ENCODE assay signal across 17 cellular contexts in genomic region chr6:31617010-31617409, GRCh38. TPM values are rescaled to one million over a fixed set of nuclear protein-coding genes. Genes with fewer than 3 reads are reported as not detected.
DNase-seq lines count a peak whose midpoint lies in the region; ATAC-seq and TF ChIP-seq lines count a peak whose summit lies in the region.
"Had no signal": no experiment of that assay in that cellular context is flagged by ENCODE, and none has a peak within 500 bp of the region (broad histone marks: within the 10 kb centered on the region; RNA-seq: fewer than 3 reads in every experiment).

No MANE protein-coding gene starts in this region.

- H3K9me3 ChIP-seq in naive thymus-derived CD4-positive, alpha-beta T cell (ENCODE audit: control insufficient read depth in 2 of 3, low read length in 3 of 3) = no peaks in the 10 kb centered on the region
- H3K9me3 ChIP-seq: left ventricle myocardium inferior had no signal

- H3K4me1 Mint-ChIP-seq in activated T-cell treated with anti-CD3 and anti-CD28 coated beads, Interleukin-2, amount 50 U/mL, for 24 hours (ENCODE audit: low read depth) = peaks cover 45% of the 10 kb centered on the region
- H3K4me1 Mint-ChIP-seq in activated T-helper 2 cell treated with anti-CD3 and anti-CD28 coated beads, Interferon-gamma antibody, Interleukin-2, Interleukin-4, amounts not matched to agents 10 μg/mL and 5 μg/mL and 100 μg/mL, durations not matched to agents 14 hours and 24 hours and 36 hours (ENCODE audit: low read depth) = peaks cover 32% of the 10 kb centered on the region
- peaks cover 32 to 65% (median 56%) of the 10 kb centered on the region in 7 donors for H3K4me1 Mint-ChIP-seq in naive thymus-derived CD4-positive, alpha-beta T cell

- no peak for DNase-seq in activated T-cell treated with anti-CD3 and anti-CD28 coated beads, Interleukin-2, amount 50 U/mL, for 24 hours
- no peak for DNase-seq in activated T-cell treated with anti-CD3 and anti-CD28 coated beads, Interleukin-2, amount 50 U/mL, for 48 hours
- peak; percentile 49 for DNase-seq in GM12865 (ENCODE audit: low read depth)
- no peak for DNase-seq in activated T-helper 2 cell treated with anti-CD3 and anti-CD28 coated beads, Interferon-gamma antibody, Interleukin-2, Interleukin-4, amounts not matched to agents 10 μg/mL and 5 μg/mL and 100 μg/mL, durations not matched to agents 14 hours and 24 hours and 36 hours (ENCODE audit: low spot score)
- DNase-seq in naive thymus-derived CD4-positive, alpha-beta T cell = no peak
- no peak for DNase-seq in stimulated activated CD4-positive, alpha-beta T cell treated with anti-CD3 and anti-CD28 coated beads, Interleukin-4, amount 100 ng/mL, for 24 hours
- no peak for DNase-seq in stimulated activated CD4-positive, alpha-beta T cell treated with anti-CD3 and anti-CD28 coated beads, Interleukin-4, amount 100 ng/mL, for 4 hours
- DNase-seq in CD1c-positive myeloid dendritic cell (ENCODE audit: extremely low spot score) = no peak
- DNase-seq: activated effector memory CD4-positive, alpha-beta T cell treated with Interleukin-2 at 50 U/mL for 16 hours; erythroblast; left ventricle myocardium inferior; MM.1S; NCI-H187; SHP77 treated with DMSO at 0.1 percent for 48 hours had no signal

- no peak overlapping the region for H3K4me3 ChIP-seq in GM12865 (ENCODE audit: low read depth, low read length)
- peak overlapping the region; percentile 59 for H3K4me3 ChIP-seq in naive thymus-derived CD4-positive, alpha-beta T cell (ENCODE audit: low read length)

- CTCF ChIA-PET in naive thymus-derived CD4-positive, alpha-beta T cell (lab: Charles Lee) = interaction anchor here (1.0 to 3.3 kb wide), 3 partner anchors 20 to 66 kb away, joined by 4 to 26 read pairs (median 5); no protein-coding TSS in a partner anchor

- POLR2A ChIA-PET in naive thymus-derived CD4-positive, alpha-beta T cell (lab: Charles Lee) = interaction anchor here (0.6 to 66.4 kb wide), 7 partner anchors 14 to 218 kb away, joined by 3 to 3078 read pairs (median 6); partner anchors contain the start of genes ATP6V1G2, BAG6, DDX39B and GPANK1

- TF ChIP-seq CTCF in GM12865 (IDR thresholded peaks at IDR 0.05; ENCODE audit: insufficient read depth, low read depth, low read length, missing control alignments) = no peak

- H3K27me3 ChIP-seq in naive thymus-derived CD4-positive, alpha-beta T cell (ENCODE audit: control insufficient read depth in 2 of 2, insufficient read depth in 2 of 2, low read length in 2 of 2) = no peaks in the 10 kb centered on the region

- no peaks in the 10 kb centered on the region for H3K9me3 Mint-ChIP-seq in activated T-cell treated with anti-CD3 and anti-CD28 coated beads, Interleukin-2, amount 50 U/mL, for 24 hours
- H3K9me3 Mint-ChIP-seq in activated T-helper 2 cell treated with anti-CD3 and anti-CD28 coated beads, Interferon-gamma antibody, Interleukin-2, Interleukin-4, amounts not matched to agents 10 μg/mL and 5 μg/mL and 100 μg/mL, durations not matched to agents 14 hours and 24 hours and 36 hours = no peaks in the 10 kb centered on the region
- peaks cover 0 to 2% (median 0%) of the 10 kb centered on the region in 11 donors for H3K9me3 Mint-ChIP-seq in naive thymus-derived CD4-positive, alpha-beta T cell

- no peaks in the 10 kb centered on the region for H3K36me3 ChIP-seq in naive thymus-derived CD4-positive, alpha-beta T cell (ENCODE audit: control insufficient read depth in 2 of 3, insufficient read depth in 3 of 3, low read length in 3 of 3)
- H3K36me3 ChIP-seq: left ventricle myocardium inferior had no signal

- peak overlapping the region; percentile 88 for H3K27ac Mint-ChIP-seq in activated T-cell treated with anti-CD3 and anti-CD28 coated beads, Interleukin-2, amount 50 U/mL, for 24 hours
- no peak overlapping the region for H3K27ac Mint-ChIP-seq in activated T-helper 2 cell treated with anti-CD3 and anti-CD28 coated beads, Interferon-gamma antibody, Interleukin-2, Interleukin-4, amounts not matched to agents 10 μg/mL and 5 μg/mL and 100 μg/mL, durations not matched to agents 14 hours and 24 hours and 36 hours
- H3K27ac Mint-ChIP-seq in naive thymus-derived CD4-positive, alpha-beta T cell = peak overlapping the region; percentile 18 to 94 (median 90)

- H3K36me3 Mint-ChIP-seq in activated T-cell treated with anti-CD3 and anti-CD28 coated beads, Interleukin-2, amount 50 U/mL, for 24 hours (ENCODE audit: low read depth) = peaks cover 30% of the 10 kb centered on the region
- peaks cover 17% of the 10 kb centered on the region for H3K36me3 Mint-ChIP-seq in activated T-helper 2 cell treated with anti-CD3 and anti-CD28 coated beads, Interferon-gamma antibody, Interleukin-2, Interleukin-4, amounts not matched to agents 10 μg/mL and 5 μg/mL and 100 μg/mL, durations not matched to agents 14 hours and 24 hours and 36 hours (ENCODE audit: low read depth)
- H3K36me3 Mint-ChIP-seq in naive thymus-derived CD4-positive, alpha-beta T cell = peaks cover 0 to 15% (median 0%) of the 10 kb centered on the region in 5 donors

- H3K4me3 Mint-ChIP-seq in activated T-cell treated with anti-CD3 and anti-CD28 coated beads, Interleukin-2, amount 50 U/mL, for 24 hours = peak overlapping the region; percentile 80
- peak overlapping the region; percentile 77 for H3K4me3 Mint-ChIP-seq in activated T-helper 2 cell treated with anti-CD3 and anti-CD28 coated beads, Interferon-gamma antibody, Interleukin-2, Interleukin-4, amounts not matched to agents 10 μg/mL and 5 μg/mL and 100 μg/mL, durations not matched to agents 14 hours and 24 hours and 36 hours (ENCODE audit: low read depth)
- H3K4me3 Mint-ChIP-seq in naive thymus-derived CD4-positive, alpha-beta T cell = peak overlapping the region; percentile 23 to 87 (median 82)

- intact Hi-C loops in activated T-helper 2 cell treated with anti-CD3 and anti-CD28 coated beads, Interferon-gamma antibody, Interleukin-2, Interleukin-4, amounts not matched to agents 10 μg/mL and 5 μg/mL and 100 μg/mL, durations not matched to agents 14 hours and 24 hours and 36 hours (cut with micrococcal nuclease) = no loop called here
- intact Hi-C loops in naive thymus-derived CD4-positive, alpha-beta T cell (cut with micrococcal nuclease) = no loop called here

- peaks cover 12 to 26% of the 10 kb centered on the region in 2 donors for H3K4me1 ChIP-seq in naive thymus-derived CD4-positive, alpha-beta T cell (ENCODE audit: control insufficient read depth in 2 of 2, insufficient read depth in 2 of 2, low read length in 2 of 2)

- no peaks in the 10 kb centered on the region for H3K27me3 Mint-ChIP-seq in activated T-cell treated with anti-CD3 and anti-CD28 coated beads, Interleukin-2, amount 50 U/mL, for 24 hours
- H3K27me3 Mint-ChIP-seq in activated T-helper 2 cell treated with anti-CD3 and anti-CD28 coated beads, Interferon-gamma antibody, Interleukin-2, Interleukin-4, amounts not matched to agents 10 μg/mL and 5 μg/mL and 100 μg/mL, durations not matched to agents 14 hours and 24 hours and 36 hours (ENCODE audit: low read depth) = no peaks in the 10 kb centered on the region
- H3K27me3 Mint-ChIP-seq in naive thymus-derived CD4-positive, alpha-beta T cell = no peaks in the 10 kb centered on the region

- peak overlapping the region; percentile 70 for H3K27ac ChIP-seq in naive thymus-derived CD4-positive, alpha-beta T cell (ENCODE audit: low read depth, low read length)
- H3K27ac ChIP-seq: left ventricle myocardium inferior had no signal

- ATAC-seq in naive thymus-derived CD4-positive, alpha-beta T cell = no peak

RNA-seq across cellular contexts. Expression of gene AIF1, which starts 2.0 kb away (rescaled TPM):
- total RNA-seq in activated T-helper 2 cell treated with anti-CD3 and anti-CD28 coated beads, Interferon-gamma antibody, Interleukin-2, Interleukin-4, amounts not matched to agents 10 μg/mL and 5 μg/mL and 100 μg/mL, durations not matched to agents 14 hours and 24 hours and 36 hours = 71.8 and 78.2 TPM in 2 replicates
- 100 to 1,000 TPM in 1 of 5 experiments, 10 to 100 TPM in 4; 33.1 to 160 (median 62.0) TPM for total RNA-seq in naive thymus-derived CD4-positive, alpha-beta T cell
- 100 to 1,000 TPM; 140 to 182 TPM for polyA plus RNA-seq in naive thymus-derived CD4-positive, alpha-beta T cell

RNA-seq across cellular contexts. Expression of gene PRRC2A, which starts 3.5 kb away (rescaled TPM):
- 298 and 304 TPM in 2 replicates for total RNA-seq in activated T-helper 2 cell treated with anti-CD3 and anti-CD28 coated beads, Interferon-gamma antibody, Interleukin-2, Interleukin-4, amounts not matched to agents 10 μg/mL and 5 μg/mL and 100 μg/mL, durations not matched to agents 14 hours and 24 hours and 36 hours
- total RNA-seq in naive thymus-derived CD4-positive, alpha-beta T cell = 100 to 1,000 TPM; 203 to 238 (median 226) TPM
- 1 to 10 TPM; 3.9 to 8.2 TPM for polyA plus RNA-seq in naive thymus-derived CD4-positive, alpha-beta T cell

RNA-seq across cellular contexts. Expression of gene NCR3, which starts 24.2 kb away (rescaled TPM):
- total RNA-seq in activated T-helper 2 cell treated with anti-CD3 and anti-CD28 coated beads, Interferon-gamma antibody, Interleukin-2, Interleukin-4, amounts not matched to agents 10 μg/mL and 5 μg/mL and 100 μg/mL, durations not matched to agents 14 hours and 24 hours and 36 hours = 8.0 and 9.3 TPM in 2 replicates
- 10 to 100 TPM in 2 of 5 experiments, 1 to 10 TPM in 2, under 1 TPM in 1; 0.97 to 47.1 (median 6.7) TPM for total RNA-seq in naive thymus-derived CD4-positive, alpha-beta T cell
- polyA plus RNA-seq in naive thymus-derived CD4-positive, alpha-beta T cell = 10 to 100 TPM; 11.0 to 19.7 TPM
- total RNA-seq: dermis microvascular lymphatic vessel endothelial cell, G401, left ventricle myocardium inferior, temporal lobe had no signal

RNA-seq across cellular contexts. Expression of gene LST1, which starts 30.9 kb away (rescaled TPM):
- total RNA-seq in activated T-helper 2 cell treated with anti-CD3 and anti-CD28 coated beads, Interferon-gamma antibody, Interleukin-2, Interleukin-4, amounts not matched to agents 10 μg/mL and 5 μg/mL and 100 μg/mL, durations not matched to agents 14 hours and 24 hours and 36 hours = 10.2 and 14.6 TPM in 2 replicates
- total RNA-seq in naive thymus-derived CD4-positive, alpha-beta T cell = 100 to 1,000 TPM in 2 of 5 experiments, 10 to 100 TPM in 3; 15.1 to 234 (median 32.0) TPM
- polyA plus RNA-seq in naive thymus-derived CD4-positive, alpha-beta T cell = 10 to 100 TPM in 1 of 2 donors, 1 to 10 TPM in 1; 8.4 to 15.3 TPM
- total RNA-seq: G401 had no signal

RNA-seq across cellular contexts. Expression of gene LTB, which starts 34.8 kb away (rescaled TPM):
- total RNA-seq in activated T-helper 2 cell treated with anti-CD3 and anti-CD28 coated beads, Interferon-gamma antibody, Interleukin-2, Interleukin-4, amounts not matched to agents 10 μg/mL and 5 μg/mL and 100 μg/mL, durations not matched to agents 14 hours and 24 hours and 36 hours = 16.3 and 16.6 TPM in 2 replicates
- 1,000 to 10,000 TPM in 1 of 5 experiments, 100 to 1,000 TPM in 4; 370 to 1,909 (median 670) TPM for total RNA-seq in naive thymus-derived CD4-positive, alpha-beta T cell
- 1,000 to 10,000 TPM; 1,970 to 2,371 TPM for polyA plus RNA-seq in naive thymus-derived CD4-positive, alpha-beta T cell
- total RNA-seq: temporal lobe had no signal
